Comparison of ENCODE assay signal across 1 cellular context in the genomic region with DNA sequence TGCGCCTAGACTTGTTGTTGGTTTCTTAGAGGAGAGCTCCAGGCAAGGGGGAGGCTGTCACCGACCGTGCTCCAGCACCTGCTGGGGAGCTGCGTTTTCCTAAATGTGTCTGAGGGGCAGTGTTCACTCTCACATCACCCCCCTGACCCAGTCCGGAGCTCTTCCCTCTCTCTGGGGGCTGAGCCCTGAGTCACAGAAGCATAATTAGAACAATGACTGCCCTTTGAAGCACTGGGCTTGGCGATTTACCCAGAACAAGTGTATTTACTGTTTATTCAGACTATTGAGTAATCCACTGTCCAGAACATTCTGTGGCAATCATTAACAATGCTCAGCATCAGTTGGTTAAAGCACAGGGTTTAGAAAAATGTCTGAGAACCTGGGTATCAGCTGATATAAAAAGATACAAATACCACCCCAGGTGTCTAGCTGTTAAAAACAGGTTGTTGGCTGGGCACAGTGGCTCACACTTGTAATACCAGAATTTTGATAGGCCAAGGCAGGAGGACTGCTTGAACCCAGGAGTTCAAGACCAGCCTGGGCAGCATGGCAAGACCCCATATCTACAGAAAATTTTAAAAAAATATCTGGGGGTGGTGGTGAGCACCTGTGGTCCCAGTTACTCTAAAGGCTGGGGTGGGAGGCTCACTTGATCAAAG.
A peak's percentile ranks its signal among the peaks of the same experiment; 100 is the strongest.
TF ChIP-seq lines count a peak whose summit lies in the region.

No MANE protein-coding gene starts in this region.

TF ChIP-seq in HepG2, 621 proteins besides CTCF, POLR2A, EP300 and RAD21 (continued from another document and continues in another):
- TF ChIP-seq SKIL (CRISPR knock-in tag; IDR thresholded peaks at IDR 0.05; ENCODE audit: borderline replicate concordance) (0 out of 2 replicates have a peak, but pooled peaks have one; percentile 8), FOXO1 (CRISPR knock-in tag; IDR thresholded peaks at IDR 0.05) (peak; percentile 82; the same call in 1 of the 2 replicates), HNF1A (IDR thresholded peaks at IDR 0.05; ENCODE audit: low read depth) (peak; percentile 96), HNF1A (CRISPR knock-in tag; IDR thresholded peaks at IDR 0.05; ENCODE audit: borderline replicate concordance) (peak; percentile 96), KIAA2018 (CRISPR knock-in tag; IDR thresholded peaks at IDR 0.05; ENCODE audit: borderline replicate concordance) (no peak), CBFB (CRISPR knock-in tag; IDR thresholded peaks at IDR 0.05) (no peak), SOX13 (IDR thresholded peaks at IDR 0.05) (no peak), SOX13 (CRISPR knock-in tag; conservative IDR thresholded peaks at IDR 0.05 in 1 of 2, IDR thresholded peaks at IDR 0.05 in 1 of 2) (peak in 1 of 2 experiments; percentile 97; a peak in 2 of 4 replicates), PCBP1 (IDR thresholded peaks at IDR 0.05; ENCODE audit: borderline replicate concordance, low read depth, low read length) (no peak), HMG20A (CRISPR knock-in tag; IDR thresholded peaks at IDR 0.05; ENCODE audit: borderline replicate concordance) (peak; percentile 72; the same call in 1 of the 2 replicates), CREBL2 (CRISPR knock-in tag; IDR thresholded peaks at IDR 0.05; ENCODE audit: borderline replicate concordance) (no peak), FOXK1 (CRISPR knock-in tag; IDR thresholded peaks at IDR 0.05; ENCODE audit: borderline replicate concordance, low read depth) (peak; percentile 86; the same call in 1 of the 2 replicates), PPARG (CRISPR knock-in tag; conservative IDR thresholded peaks at IDR 0.05) (peak; percentile 48; the same call in 1 of the 2 replicates), REXO4 (CRISPR knock-in tag; IDR thresholded peaks at IDR 0.05; ENCODE audit: borderline replicate concordance) (no peak), SIX4 (CRISPR knock-in tag; IDR thresholded peaks at IDR 0.05) (0 out of 2 replicates have a peak, but pooled peaks have one; percentile 13), JUN (CRISPR knock-in tag; IDR thresholded peaks at IDR 0.05) (peak; percentile 49; the same call in 1 of the 2 replicates), ZKSCAN5 (CRISPR knock-in tag; IDR thresholded peaks at IDR 0.05) (no peak), TIGD3 (CRISPR knock-in tag; IDR thresholded peaks at IDR 0.05; ENCODE audit: borderline replicate concordance) (no peak), RFX1 (IDR thresholded peaks at IDR 0.05) (no peak), CEBPB (IDR thresholded peaks at IDR 0.05; ENCODE audit: borderline replicate concordance, low read depth, low read length) (peak; percentile 97), ZFP36L1 (CRISPR knock-in tag; IDR thresholded peaks at IDR 0.05) (peak; percentile 92; the same call in 1 of the 2 replicates), MAFK (conservative IDR thresholded peaks at IDR 0.05 in 1 of 2, IDR thresholded peaks at IDR 0.05 in 1 of 2; ENCODE audit: low read length in 2 of 2) (peak in 1 of 2 experiments; percentile 7; a peak in 1 of 4 replicates), ZNF670 (CRISPR knock-in tag; IDR thresholded peaks at IDR 0.05; ENCODE audit: borderline replicate concordance) (peak; percentile 73), ZFY (CRISPR knock-in tag; IDR thresholded peaks at IDR 0.05) (0 out of 2 replicates have a peak, but pooled peaks have one; percentile 19), ZNF674 (CRISPR knock-in tag; IDR thresholded peaks at IDR 0.05; ENCODE audit: low read depth) (no peak), ZNF792 (CRISPR knock-in tag; IDR thresholded peaks at IDR 0.05) (peak; percentile 64; the same call in 1 of the 2 replicates)
- TF ChIP-seq, protein P1, sequence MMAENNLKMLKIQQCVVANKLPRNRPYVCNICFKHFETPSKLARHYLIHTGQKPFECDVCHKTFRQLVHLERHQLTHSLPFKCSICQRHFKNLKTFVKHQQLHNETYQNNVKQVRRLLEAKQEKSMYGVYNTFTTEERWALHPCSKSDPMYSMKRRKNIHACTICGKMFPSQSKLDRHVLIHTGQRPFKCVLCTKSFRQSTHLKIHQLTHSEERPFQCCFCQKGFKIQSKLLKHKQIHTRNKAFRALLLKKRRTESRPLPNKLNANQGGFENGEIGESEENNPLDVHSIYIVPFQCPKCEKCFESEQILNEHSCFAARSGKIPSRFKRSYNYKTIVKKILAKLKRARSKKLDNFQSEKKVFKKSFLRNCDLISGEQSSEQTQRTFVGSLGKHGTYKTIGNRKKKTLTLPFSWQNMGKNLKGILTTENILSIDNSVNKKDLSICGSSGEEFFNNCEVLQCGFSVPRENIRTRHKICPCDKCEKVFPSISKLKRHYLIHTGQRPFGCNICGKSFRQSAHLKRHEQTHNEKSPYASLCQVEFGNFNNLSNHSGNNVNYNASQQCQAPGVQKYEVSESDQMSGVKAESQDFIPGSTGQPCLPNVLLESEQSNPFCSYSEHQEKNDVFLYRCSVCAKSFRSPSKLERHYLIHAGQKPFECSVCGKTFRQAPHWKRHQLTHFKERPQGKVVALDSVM (CRISPR knock-in tag; IDR thresholded peaks at IDR 0.05): 0 out of 2 replicates have a peak, but pooled peaks have one; percentile 15
- TF ChIP-seq, protein P2, sequence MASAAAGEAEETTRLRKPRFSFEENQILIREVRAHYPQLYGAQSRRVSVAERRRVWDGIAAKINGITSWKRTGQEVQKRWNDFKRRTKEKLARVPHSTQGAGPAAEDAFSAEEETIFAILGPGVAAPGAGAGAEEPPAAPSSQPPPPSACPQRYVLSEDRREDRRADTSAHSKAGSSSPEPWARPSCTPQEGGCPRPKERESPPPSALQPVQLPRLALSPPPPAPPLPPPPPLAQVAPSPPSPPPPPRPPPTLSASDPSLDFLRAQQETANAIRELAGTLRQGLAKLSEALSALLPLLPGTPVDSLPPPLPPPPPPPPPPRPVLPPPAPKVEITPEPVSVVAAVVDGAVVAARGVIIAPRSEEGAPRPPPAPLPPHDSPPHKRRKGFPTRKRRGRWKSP (CRISPR knock-in tag; IDR thresholded peaks at IDR 0.05): peak; percentile 73; the same call in 1 of the 2 replicates
- TF ChIP-seq, protein P3, sequence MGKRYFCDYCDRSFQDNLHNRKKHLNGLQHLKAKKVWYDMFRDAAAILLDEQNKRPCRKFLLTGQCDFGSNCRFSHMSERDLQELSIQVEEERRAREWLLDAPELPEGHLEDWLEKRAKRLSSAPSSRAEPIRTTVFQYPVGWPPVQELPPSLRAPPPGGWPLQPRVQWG (CRISPR knock-in tag; IDR thresholded peaks at IDR 0.05; ENCODE audit: borderline replicate concordance, low read depth): no peak
- TF ChIP-seq, protein P4, sequence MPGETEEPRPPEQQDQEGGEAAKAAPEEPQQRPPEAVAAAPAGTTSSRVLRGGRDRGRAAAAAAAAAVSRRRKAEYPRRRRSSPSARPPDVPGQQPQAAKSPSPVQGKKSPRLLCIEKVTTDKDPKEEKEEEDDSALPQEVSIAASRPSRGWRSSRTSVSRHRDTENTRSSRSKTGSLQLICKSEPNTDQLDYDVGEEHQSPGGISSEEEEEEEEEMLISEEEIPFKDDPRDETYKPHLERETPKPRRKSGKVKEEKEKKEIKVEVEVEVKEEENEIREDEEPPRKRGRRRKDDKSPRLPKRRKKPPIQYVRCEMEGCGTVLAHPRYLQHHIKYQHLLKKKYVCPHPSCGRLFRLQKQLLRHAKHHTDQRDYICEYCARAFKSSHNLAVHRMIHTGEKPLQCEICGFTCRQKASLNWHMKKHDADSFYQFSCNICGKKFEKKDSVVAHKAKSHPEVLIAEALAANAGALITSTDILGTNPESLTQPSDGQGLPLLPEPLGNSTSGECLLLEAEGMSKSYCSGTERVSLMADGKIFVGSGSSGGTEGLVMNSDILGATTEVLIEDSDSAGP (CRISPR knock-in tag; IDR thresholded peaks at IDR 0.05; ENCODE audit: borderline replicate concordance): no peak
